ENCODE assay signal across 8 cellular contexts in the genomic region with DNA sequence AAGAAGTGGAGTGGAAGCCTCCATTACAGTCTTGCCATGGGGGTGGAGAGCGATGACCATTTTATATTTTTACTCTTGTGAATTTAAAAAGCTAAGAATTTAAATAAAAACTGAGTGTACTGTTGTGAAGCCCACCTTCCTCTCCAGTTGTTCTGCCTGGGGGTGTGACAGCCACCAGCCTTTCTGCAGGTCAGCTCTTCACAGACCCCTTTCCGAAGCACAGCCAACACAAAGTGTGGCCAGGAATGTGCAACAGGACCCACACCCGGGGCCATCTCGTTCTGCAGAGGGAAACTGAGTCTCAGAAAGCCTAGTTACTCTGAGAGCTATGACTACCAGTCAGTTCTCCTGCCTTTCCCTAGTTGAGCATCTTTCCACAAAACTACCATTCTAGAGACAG. TPM values are rescaled to one million over a fixed set of nuclear protein-coding genes. Genes with fewer than 3 reads are reported as not detected.
DNase-seq lines count a peak whose midpoint lies in the region; ATAC-seq and TF ChIP-seq lines count a peak whose summit lies in the region.

No MANE protein-coding gene starts in this region.

- H3K36me3 ChIP-seq in GM23248 (ENCODE audit: low read depth), result peaks cover 24% of the 10 kb centered on the region
- H3K36me3 ChIP-seq in SJCRH30, result peaks cover 38% of the 10 kb centered on the region
- H3K36me3 ChIP-seq in fibroblast of lung (ENCODE audit: control insufficient read depth, insufficient read depth, low read length), result peaks cover 10% of the 10 kb centered on the region
- H3K36me3 ChIP-seq in sigmoid colon, result peaks cover 16 to 34% (median 21%) of the 10 kb centered on the region in 4 donors

- H3K79me2 ChIP-seq in GM23248 (ENCODE audit: insufficient read depth) (peaks cover 60% of the 10 kb centered on the region), fibroblast of lung (ENCODE audit: control insufficient read depth, insufficient read depth, low read length) (peaks cover 39% of the 10 kb centered on the region)

- peak overlapping the region; percentile 85 for H3K4me3 ChIP-seq in GM23248
- peak overlapping the region; percentile 94 for H3K4me3 ChIP-seq in SJCRH30
- H3K4me3 ChIP-seq in fibroblast of lung (replicated peaks in 1 of 4; ENCODE audit: control extremely low read depth in 1 of 4, insufficient read depth in 1 of 4, low read depth in 3 of 4, low read length in 4 of 4), result peak overlapping the region in 2 of 4 experiments; percentile 76 to 94
- peak overlapping the region in 3 of 4 donors; percentile 86 to 99 (median 94) for H3K4me3 ChIP-seq in sigmoid colon

- no peak for TF ChIP-seq POLR2A in sigmoid colon (IDR thresholded peaks at IDR 0.05)

- no peak for TF ChIP-seq CTCF in fibroblast of lung (conservative IDR thresholded peaks at IDR 0.05 in 1 of 2, IDR thresholded peaks at IDR 0.05 in 1 of 2; ENCODE audit: low read depth in 1 of 2, low read length in 2 of 2)
- TF ChIP-seq CTCF in sigmoid colon (IDR thresholded peaks at IDR 0.05), result no peak

- H3K27ac ChIP-seq in GM23248, result 0 out of 2 replicates have a peak overlapping the region, but pooled peaks have one; percentile 67
- H3K27ac ChIP-seq in SJCRH30, result no peak overlapping the region
- no peak overlapping the region for H3K27ac ChIP-seq in fibroblast of lung (ENCODE audit: insufficient read depth, low read length)
- no peak overlapping the region for H3K27ac ChIP-seq in sigmoid colon

- peak overlapping the region; percentile 90 for H3K4me2 ChIP-seq in GM23248 (ENCODE audit: unreplicated experiment)
- peak overlapping the region; percentile 86 for H3K4me2 ChIP-seq in fibroblast of lung (ENCODE audit: extremely low read depth, insufficient read depth, low read length)

- H3K9me3 ChIP-seq in GM23248 (ENCODE audit: low read depth) (no peaks in the 10 kb centered on the region), SJCRH30 (replicated peaks) (no peaks in the 10 kb centered on the region), fibroblast of lung (ENCODE audit: control insufficient read depth, insufficient read depth, low read depth, low read length) (no peaks in the 10 kb centered on the region), sigmoid colon (no peaks in the 10 kb centered on the region)

- no peak overlapping the region for H2AFZ ChIP-seq in GM23248
- H2AFZ ChIP-seq in fibroblast of lung (ENCODE audit: low read length), result no peak overlapping the region

- H3F3A ChIP-seq in GM23248 (ENCODE audit: insufficient read depth), result 0 out of 2 replicates have a peak, but pooled peaks cover 6% of the 10 kb centered on the region

- H3K27me3 ChIP-seq in GM23248 (replicated peaks; ENCODE audit: insufficient read depth), result no peaks in the 10 kb centered on the region
- H3K27me3 ChIP-seq in SJCRH30, result no peaks in the 10 kb centered on the region
- no peaks in the 10 kb centered on the region for H3K27me3 ChIP-seq in fibroblast of lung (ENCODE audit: control insufficient read depth, insufficient read depth, low read length)
- no peaks in the 10 kb centered on the region for H3K27me3 ChIP-seq in sigmoid colon

- in situ Hi-C loops in GM23248 (cut with MboI), result no loop called here

- H3K4me1 ChIP-seq in GM23248 (ENCODE audit: insufficient read depth) (peaks cover 10% of the 10 kb centered on the region), SJCRH30 (peaks cover 6% of the 10 kb centered on the region; the same call in 1 of the 2 replicates), fibroblast of lung (ENCODE audit: control insufficient read depth, extremely low read depth, insufficient read depth, low read length) (peaks cover 5% of the 10 kb centered on the region), sigmoid colon (peaks cover 0 to 39% (median 28%) of the 10 kb centered on the region in 4 donors)

- WGBS in GM23248 (ENCODE audit: low coverage in 1 of 2, low lambda C conversion rate in 2 of 2, missing lambda C conversion rate in 2 of 2), 2 experiments, result 60 to 68% methylated on average over 4 of the region's 4 CpGs
- WGBS in sigmoid colon, 2 donors, result 69 to 88% methylated on average over 4 of the region's 4 CpGs

- ATAC-seq in HG02981 (IDR thresholded peaks at IDR 0.05; ENCODE audit: unreplicated experiment), result no peak

- H3K9ac ChIP-seq in GM23248 (peak overlapping the region; percentile 88), fibroblast of lung (ENCODE audit: insufficient read depth, low read length) (no peak overlapping the region)

- no peaks in the 10 kb centered on the region; the same call in 1 of the 2 replicates for H4K20me1 ChIP-seq in GM23248 (ENCODE audit: insufficient read depth)
- H4K20me1 ChIP-seq in fibroblast of lung (ENCODE audit: control insufficient read depth, extremely low read depth, insufficient read depth, low read length), result no peaks in the 10 kb centered on the region

- no peak for TF ChIP-seq EP300 in sigmoid colon (IDR thresholded peaks at IDR 0.05)

- no peaks in the 10 kb centered on the region for H3K9me2 ChIP-seq in GM23248 (ENCODE audit: insufficient read depth)

- intact Hi-C loops in sigmoid colon (cut with DNase I), result loop anchor here (2.0 to 10.0 kb wide), 2 partner anchors 158 to 422 kb away; a partner anchor contains a TSS

- no peak for DNase-seq in GM23248
- DNase-seq in SJCRH30, result no peak
- no peak for DNase-seq in fibroblast of lung (ENCODE audit: low read depth in 2 of 2)
- peak; percentile 38 for DNase-seq in sigmoid colon
- no peak for DNase-seq in NCI-H748 (lab: John Stamatoyannopoulos, UW; ENCODE audit: unreplicated experiment)
- DNase-seq in NK-92 (lab: John Stamatoyannopoulos, UW; ENCODE audit: unreplicated experiment), result no peak
- no peak for DNase-seq in NCI-H748 treated with DMSO at 0.1 percent for 48 hours (lab: John Stamatoyannopoulos, UW)

RNA-seq across cellular contexts. Expression of a gene that starts 1.4 kb away (rescaled TPM):
- 21.6 and 41.8 TPM in 2 replicates for total RNA-seq in GM23248 (2014; rRNA removed; shearing (Covaris generic))
- polyA plus RNA-seq in GM23248 (2016; fragmentation: Nextera tagmentation; extraction: Ambion mirVana) (82.1 and 85.5 TPM in 2 replicates), fibroblast of lung (42.7 and 49.1 TPM in 2 replicates), sigmoid colon (10 to 100 TPM; 30.6 to 34.7 (median 31.9) TPM)
- 78.9 and 79.9 TPM in 2 replicates for total RNA-seq in SJCRH30 (2014; rRNA removed; shearing (Covaris generic))
- total RNA-seq in fibroblast of lung (16.3 and 20.8 TPM in 2 replicates), sigmoid colon (10 to 100 TPM in 3 of 4 donors, 1 to 10 TPM in 1; 7.5 to 23.2 (median 15.0) TPM)
- polyA plus RNA-seq in fibroblast of lung (2012), result 39.1 and 45.2 TPM in 2 replicates
- polyA minus RNA-seq in fibroblast of lung (ENCODE audit: low replicate concordance), result 6.6 and 6.7 TPM in 2 replicates

RNA-seq across cellular contexts. Expression of a gene that starts 23.3 kb away (rescaled TPM):
- total RNA-seq in GM23248 (2014; rRNA removed; shearing (Covaris generic)), result 14.8 and 15.7 TPM in 2 replicates
- polyA plus RNA-seq in GM23248 (2016; fragmentation: Nextera tagmentation; extraction: Ambion mirVana) (2.2 and 2.4 TPM in 2 replicates), fibroblast of lung (8.0 and 8.5 TPM in 2 replicates), sigmoid colon (10 to 100 TPM; 13.8 to 19.0 (median 16.6) TPM)
- 12.4 and 13.5 TPM in 2 replicates for total RNA-seq in SJCRH30 (2014; rRNA removed; shearing (Covaris generic))
- total RNA-seq in fibroblast of lung (10.0 and 12.6 TPM in 2 replicates), sigmoid colon (10 to 100 TPM; 15.0 to 22.7 (median 17.2) TPM)
- 11.4 and 12.8 TPM in 2 replicates for polyA plus RNA-seq in fibroblast of lung (2012)
- 8.7 and 10.4 TPM in 2 replicates for polyA minus RNA-seq in fibroblast of lung (ENCODE audit: low replicate concordance)
